Comparison of ENCODE assay signal across 9 cellular contexts in the genomic region with DNA sequence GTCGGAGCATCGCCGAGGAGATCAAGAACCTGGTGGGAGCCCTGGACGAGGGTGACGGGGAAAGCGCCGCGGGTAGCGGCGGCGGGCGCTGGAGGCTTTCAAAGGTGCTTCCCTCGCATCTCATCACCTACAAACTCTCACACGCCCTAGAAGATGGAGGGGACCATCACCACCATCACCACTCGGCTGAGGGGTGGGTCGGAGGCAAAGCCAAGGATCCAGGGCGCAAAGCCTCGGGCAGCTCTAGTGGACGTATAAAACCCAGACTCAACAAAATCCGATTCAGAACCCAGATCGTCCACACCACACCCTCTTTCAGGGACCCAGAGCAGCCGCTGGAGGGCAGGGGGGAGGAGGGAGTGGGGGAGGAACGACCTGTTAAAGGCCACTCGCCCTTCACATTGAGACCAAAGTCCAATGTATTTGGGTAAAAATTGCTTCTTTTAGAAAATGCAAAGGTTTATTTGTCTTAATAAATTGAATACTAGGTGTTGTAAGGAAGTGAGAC. TPM values are rescaled to one million over a fixed set of nuclear protein-coding genes. Genes with fewer than 3 reads are reported as not detected.
A peak's percentile ranks its signal among the peaks of the same experiment; 100 is the strongest.
DNase-seq lines count a peak whose midpoint lies in the region; ATAC-seq and TF ChIP-seq lines count a peak whose summit lies in the region.
"Had no signal": no experiment of that assay in that cellular context is flagged by ENCODE, and none has a peak within 500 bp of the region (broad histone marks: within the 10 kb centered on the region; RNA-seq: fewer than 3 reads in every experiment).

No MANE protein-coding gene starts in this region.

- H3K27me3 Mint-ChIP-seq in activated naive CD8-positive, alpha-beta T cell, result peaks cover 42% of the 10 kb centered on the region
- peaks cover 78% of the 10 kb centered on the region for H3K27me3 Mint-ChIP-seq in activated naive CD8-positive, alpha-beta T cell treated with anti-CD3 and anti-CD28 coated beads for 36 hours
- H3K27me3 Mint-ChIP-seq in type B pancreatic cell, result peaks cover 12% of the 10 kb centered on the region

- H3K4me3 Mint-ChIP-seq in activated naive CD8-positive, alpha-beta T cell, result peak overlapping the region; percentile 47
- no peak overlapping the region for H3K4me3 Mint-ChIP-seq in activated naive CD8-positive, alpha-beta T cell treated with anti-CD3 and anti-CD28 coated beads for 36 hours
- H3K4me3 Mint-ChIP-seq in type B pancreatic cell, result peak overlapping the region; percentile 89

- no peak overlapping the region for H3K27ac Mint-ChIP-seq in activated naive CD8-positive, alpha-beta T cell
- no peak overlapping the region for H3K27ac Mint-ChIP-seq in activated naive CD8-positive, alpha-beta T cell treated with anti-CD3 and anti-CD28 coated beads for 36 hours
- H3K27ac Mint-ChIP-seq in type B pancreatic cell, result peak overlapping the region; percentile 78

- H3K4me1 Mint-ChIP-seq in activated naive CD8-positive, alpha-beta T cell (ENCODE audit: low read depth), result peaks cover 6% of the 10 kb centered on the region
- peaks cover 4% of the 10 kb centered on the region for H3K4me1 Mint-ChIP-seq in activated naive CD8-positive, alpha-beta T cell treated with anti-CD3 and anti-CD28 coated beads for 36 hours
- peaks cover 31% of the 10 kb centered on the region for H3K4me1 Mint-ChIP-seq in type B pancreatic cell (ENCODE audit: unreplicated experiment)

- peak overlapping the region; percentile 65 for H3K4me3 ChIP-seq in choroid plexus epithelial cell (ENCODE audit: low read depth, low read length)
- H3K4me3 ChIP-seq in mesenchymal stem cell (ENCODE audit: insufficient read depth in 1 of 2, low read depth in 1 of 2, low read length in 2 of 2), result peak overlapping the region in 1 of 2 experiments; percentile 85

- H2BK120ac ChIP-seq in mesenchymal stem cell (ENCODE audit: low read depth, low read length), result no peak overlapping the region

- TF ChIP-seq CTCF in choroid plexus epithelial cell (conservative IDR thresholded peaks at IDR 0.05; ENCODE audit: low read depth, low read length), result no peak
- peak; percentile 37 for TF ChIP-seq CTCF in type B pancreatic cell (conservative IDR thresholded peaks at IDR 0.05)

- H3K4ac ChIP-seq in mesenchymal stem cell (ENCODE audit: low read depth in 1 of 2, low read length in 2 of 2), result no peak overlapping the region

- WGBS in mesenchymal stem cell, result 11% methylated on average over 20 of the region's 24 CpGs

- H3K9ac ChIP-seq in mesenchymal stem cell (ENCODE audit: low read length), result peak overlapping the region; percentile 72

- no peak overlapping the region for H2BK12ac ChIP-seq in mesenchymal stem cell (ENCODE audit: low read length in 2 of 2)

- H3K18ac ChIP-seq in mesenchymal stem cell (ENCODE audit: low read depth in 1 of 2, low read length in 2 of 2), result peak overlapping the region in 1 of 2 experiments; percentile 79

- H3K4me2 ChIP-seq in mesenchymal stem cell (ENCODE audit: low read length, poor library complexity, severe bottlenecking), result peak overlapping the region; percentile 92

- H2BK15ac ChIP-seq in mesenchymal stem cell (ENCODE audit: low read depth, poor library complexity, severe bottlenecking), result no peak overlapping the region

- no peak for ATAC-seq in HG03354 (IDR thresholded peaks at IDR 0.05; ENCODE audit: poor library complexity, severe bottlenecking, unreplicated experiment)

- H2AFZ ChIP-seq in mesenchymal stem cell (ENCODE audit: low read depth, low read length), result no peak overlapping the region

- H3K9me3 Mint-ChIP-seq in activated naive CD8-positive, alpha-beta T cell (ENCODE audit: low read depth), result no peaks in the 10 kb centered on the region
- H3K9me3 Mint-ChIP-seq in activated naive CD8-positive, alpha-beta T cell treated with anti-CD3 and anti-CD28 coated beads for 36 hours, result peaks cover 4% of the 10 kb centered on the region
- H3K9me3 Mint-ChIP-seq in type B pancreatic cell, result no peaks in the 10 kb centered on the region

- H3K14ac ChIP-seq in mesenchymal stem cell (ENCODE audit: low read length in 2 of 2), result no peak overlapping the region

- no peaks in the 10 kb centered on the region for H3K9me3 ChIP-seq in mesenchymal stem cell (ENCODE audit: control insufficient read depth, low read length)

- H4K8ac ChIP-seq in mesenchymal stem cell (ENCODE audit: low read length), result peak overlapping the region; percentile 52

- no peak overlapping the region for H2BK5ac ChIP-seq in mesenchymal stem cell (ENCODE audit: low read depth, low read length, poor library complexity, severe bottlenecking)

- no peak for DNase-seq in activated naive CD8-positive, alpha-beta T cell treated with anti-CD3 and anti-CD28 coated beads for 36 hours
- DNase-seq in choroid plexus epithelial cell (ENCODE audit: low read depth) (no peak), mesenchymal stem cell (peak; percentile 35), type B pancreatic cell (ENCODE audit: extremely low spot score, unreplicated experiment) (no peak), SK-N-DZ (ENCODE audit: low spot score) (no peak), HPDE6-E6E7 (ENCODE audit: extremely low spot score) (no peak)
- DNase-seq: DND-41 had no signal

- peaks cover 16% of the 10 kb centered on the region for H3K79me1 ChIP-seq in mesenchymal stem cell (replicated peaks; ENCODE audit: low read length, poor library complexity, severe bottlenecking)

- H2AK5ac ChIP-seq in mesenchymal stem cell (ENCODE audit: low read length, severe bottlenecking), result no peak overlapping the region

- H3K36me3 ChIP-seq in mesenchymal stem cell (ENCODE audit: control insufficient read depth in 1 of 2, insufficient read depth in 2 of 2, low read depth in 1 of 2, low read length in 2 of 2), result no peaks in the 10 kb centered on the region

- no peaks in the 10 kb centered on the region for H3K36me3 Mint-ChIP-seq in activated naive CD8-positive, alpha-beta T cell
- H3K36me3 Mint-ChIP-seq in activated naive CD8-positive, alpha-beta T cell treated with anti-CD3 and anti-CD28 coated beads for 36 hours, result peaks cover 2% of the 10 kb centered on the region
- peaks cover 6% of the 10 kb centered on the region for H3K36me3 Mint-ChIP-seq in type B pancreatic cell

- peak overlapping the region; percentile 61 to 90 for H3K23ac ChIP-seq in mesenchymal stem cell (ENCODE audit: low read length in 2 of 2)

- H3K27ac ChIP-seq in mesenchymal stem cell (ENCODE audit: low read length, poor library complexity, severe bottlenecking), result no peak overlapping the region

- H3K4me1 ChIP-seq in mesenchymal stem cell (ENCODE audit: control insufficient read depth, insufficient read depth, low read depth, low read length), result peaks cover 15% of the 10 kb centered on the region

- H3K27me3 ChIP-seq in mesenchymal stem cell (ENCODE audit: control insufficient read depth in 1 of 2, insufficient read depth in 1 of 2, low read length in 2 of 2), result no peaks in the 10 kb centered on the region

- H4K91ac ChIP-seq in mesenchymal stem cell (ENCODE audit: low read length), result peak overlapping the region; percentile 82

RNA-seq across cellular contexts. Expression of gene SOWAHC, which starts 1.5 kb away (rescaled TPM):
- under 1 TPM; 0.14 to 0.31 TPM for total RNA-seq in activated naive CD8-positive, alpha-beta T cell treated with anti-CD3 and anti-CD28 coated beads for 36 hours
- 5.7 TPM for polyA plus RNA-seq in mesenchymal stem cell (2013, experiment 1 of 2)
- 6.0 TPM for polyA plus RNA-seq in mesenchymal stem cell (2013, experiment 2 of 2)
- 15.5 and 25.6 TPM in 2 replicates for total RNA-seq in type B pancreatic cell (ENCODE audit: low replicate concordance)
- polyA plus RNA-seq in SK-N-DZ (2014; cell fraction: cytosol; rRNA removed), result 0.69 and 0.93 TPM in 2 replicates
- 0.26 and 0.60 TPM in 2 replicates for polyA plus RNA-seq in SK-N-DZ (2014; cell fraction: nucleus; rRNA removed)

RNA-seq across cellular contexts. Expression of gene SEPTIN10, which starts 1.9 kb away (rescaled TPM):
- under 1 TPM; 0.21 to 0.56 TPM for total RNA-seq in activated naive CD8-positive, alpha-beta T cell treated with anti-CD3 and anti-CD28 coated beads for 36 hours
- polyA plus RNA-seq in mesenchymal stem cell (2013, experiment 1 of 2), result 59.2 TPM
- polyA plus RNA-seq in mesenchymal stem cell (2013, experiment 2 of 2), result 61.1 TPM
- total RNA-seq in type B pancreatic cell (ENCODE audit: low replicate concordance), result 40.9 and 76.7 TPM in 2 replicates
- 8.1 and 12.6 TPM in 2 replicates for polyA plus RNA-seq in SK-N-DZ (2014; cell fraction: cytosol; rRNA removed)
- polyA plus RNA-seq in SK-N-DZ (2014; cell fraction: nucleus; rRNA removed), result 6.4 and 7.9 TPM in 2 replicates

Comparison
In these comparisons a context has a peak if more than half of its experiments do, and no peak if none do; other contexts are left out.
1. RNA of gene SOWAHC, which starts 1.5 kb away (total RNA-seq): 15.5 to 25.6 TPM in type B pancreatic cell; 0.14 to 0.31 TPM in activated naive CD8-positive, alpha-beta T cell treated with anti-CD3 and anti-CD28 coated beads for 36 hours; every median in the first group is over 10 times any median in the second.
2. RNA of gene SEPTIN10, which starts 1.9 kb away (total RNA-seq): 40.9 to 76.7 TPM in type B pancreatic cell; 0.21 to 0.56 TPM in activated naive CD8-positive, alpha-beta T cell treated with anti-CD3 and anti-CD28 coated beads for 36 hours; every median in the first group is over 10 times any median in the second.